In the genomic region with DNA sequence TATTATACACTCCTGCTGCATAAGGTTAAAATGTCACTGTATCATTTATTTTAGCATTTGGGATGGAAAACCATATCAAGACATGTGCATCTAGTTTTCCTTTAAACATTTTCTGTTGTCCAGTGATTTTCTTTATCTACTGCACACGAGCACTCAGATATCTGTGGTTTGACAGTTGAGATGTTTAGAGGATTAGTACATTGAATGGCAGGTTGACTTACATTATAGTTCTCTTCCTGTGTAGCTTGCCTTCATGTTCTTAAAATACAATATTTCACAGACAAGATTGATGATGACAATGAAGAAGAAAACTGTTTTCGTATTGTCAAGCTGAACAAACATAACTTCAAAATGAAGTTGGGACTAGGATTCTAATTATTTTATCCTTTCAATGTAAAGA, we compare ENCODE assay signal across 7 cellular contexts.
"Had no signal": no experiment of that assay in that cellular context is flagged by ENCODE, and none has a peak within 500 bp of the region (broad histone marks: within the 10 kb centered on the region; RNA-seq: fewer than 3 reads in every experiment).

No MANE protein-coding gene starts in this region.

- H3K9ac ChIP-seq: KMS-11 had no signal

- ATAC-seq: HepG2, K562 had no signal

- H3K4me3 ChIP-seq: K562 had no signal

- DNase-seq: IMR-90, KBM-7, KG1 had no signal

- H3K4me2 ChIP-seq: KMS-11 had no signal

- H3K27ac ChIP-seq: HL-60, KMS-11 had no signal
